Comparison of ENCODE assay signal across 2 cellular contexts in genomic region chr2:96737251-96737650, GRCh38.
TF ChIP-seq lines count a peak whose summit lies in the region.

No MANE protein-coding gene starts in this region.

TF ChIP-seq in HepG2, 621 proteins besides CTCF, POLR2A, EP300 and RAD21:
- TF ChIP-seq HNRNPK (IDR thresholded peaks at IDR 0.05; ENCODE audit: low read depth, low read length, poor library complexity, severe bottlenecking) (no peak), ZFP36L2 (CRISPR knock-in tag; IDR thresholded peaks at IDR 0.05) (no peak), ZNF121 (CRISPR knock-in tag; IDR thresholded peaks at IDR 0.05) (peak; percentile 74; the same call in 1 of the 2 replicates)

TF ChIP-seq in endothelial cell of umbilical vein, 7 proteins besides CTCF, POLR2A, EP300 and RAD21:
- TF ChIP-seq EZH2 (IDR thresholded peaks at IDR 0.05; ENCODE audit: borderline replicate concordance, low read depth, low read length, severe bottlenecking) (no peak), GATA2 (IDR thresholded peaks at IDR 0.05; ENCODE audit: insufficient read depth, insufficient read length, low read depth, low read length) (no peak), POLR2AphosphoS5 (IDR thresholded peaks at IDR 0.05; ENCODE audit: insufficient read depth, low read depth, low read length) (no peak), FOS (IDR thresholded peaks at IDR 0.05; ENCODE audit: borderline replicate concordance, insufficient read depth, low read length) (no peak), MYC (IDR thresholded peaks at IDR 0.05; ENCODE audit: low read depth, low read length) (no peak), JUN (IDR thresholded peaks at IDR 0.05; ENCODE audit: borderline replicate concordance, insufficient read depth, insufficient read length, low read depth) (no peak)
- TF ChIP-seq, protein P1, sequence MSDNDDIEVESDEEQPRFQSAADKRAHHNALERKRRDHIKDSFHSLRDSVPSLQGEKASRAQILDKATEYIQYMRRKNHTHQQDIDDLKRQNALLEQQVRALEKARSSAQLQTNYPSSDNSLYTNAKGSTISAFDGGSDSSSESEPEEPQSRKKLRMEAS (IDR thresholded peaks at IDR 0.05; ENCODE audit: insufficient read depth, insufficient read length), result no peak
